In the genomic region with DNA sequence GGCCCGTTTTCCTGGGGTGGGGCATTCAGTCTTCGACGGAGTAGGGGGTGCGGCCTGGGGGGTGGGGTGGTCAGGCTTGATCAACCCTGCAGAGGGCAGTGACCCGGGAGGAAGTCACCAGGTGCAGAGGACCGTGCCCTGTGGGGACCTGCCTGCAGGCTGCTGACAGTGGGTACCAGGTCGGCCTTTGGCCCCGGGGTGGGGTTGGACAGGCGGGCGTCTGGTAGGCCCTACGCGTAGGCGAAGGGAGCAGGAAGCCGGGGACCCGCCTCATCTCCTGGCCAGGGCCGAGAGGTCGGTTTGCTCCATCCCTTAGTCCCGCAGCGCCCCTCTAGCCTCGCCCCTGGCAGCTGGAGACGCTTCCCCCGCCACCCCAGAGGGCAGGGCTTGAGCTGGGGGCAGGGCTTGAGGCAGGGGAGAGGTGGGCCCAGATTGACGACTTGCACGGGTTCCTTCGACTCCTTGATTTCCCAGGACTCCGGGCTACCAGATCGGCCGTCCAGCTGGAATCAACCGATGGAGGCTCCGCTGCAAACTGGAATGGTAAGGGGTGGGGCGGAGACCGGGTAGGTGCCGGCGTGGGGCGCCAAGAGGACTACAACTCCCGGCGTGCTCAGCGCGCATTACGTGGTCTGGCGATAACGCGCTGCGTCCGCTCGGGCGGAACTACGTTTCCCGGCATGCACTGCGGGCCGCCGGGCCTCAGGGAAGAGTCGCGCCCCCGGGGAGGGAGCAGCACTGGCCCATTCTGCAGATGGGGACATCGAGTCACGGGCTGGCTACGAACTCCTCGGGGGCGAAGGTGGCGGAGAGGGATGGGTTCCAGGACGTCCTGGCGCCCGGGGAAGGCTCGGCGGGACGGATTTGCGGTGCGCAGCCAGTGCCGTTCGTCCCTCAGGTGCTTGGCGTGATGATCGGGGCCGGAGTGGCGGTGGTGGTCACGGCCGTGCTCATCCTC, we compare ENCODE assay signal across 8 cellular contexts. TPM values are rescaled to one million over a fixed set of nuclear protein-coding genes. Genes with fewer than 3 reads are reported as not detected.
DNase-seq lines count a peak whose midpoint lies in the region; TF ChIP-seq lines count a peak whose summit lies in the region.

PNPLA6 (plus strand) TSS at position 683 of the 958 bp plus-strand sequence; CDS start at position 755, 72 bp downstream.

- H3K27me3 ChIP-seq in SK-N-SH (ENCODE audit: insufficient read depth) (no peaks in the 10 kb centered on the region), suprapubic skin (no peaks in the 10 kb centered on the region)

- no peaks in the 10 kb centered on the region for H3F3A ChIP-seq in SK-N-SH (replicated peaks; ENCODE audit: insufficient read depth)

- H3K36me3 ChIP-seq in SK-N-SH (replicated peaks in 1 of 2; ENCODE audit: control insufficient read depth in 1 of 2, insufficient read depth in 2 of 2, low read length in 1 of 2) (peaks cover 16 to 17% of the 10 kb centered on the region in 2 experiments), suprapubic skin (peaks cover 49% of the 10 kb centered on the region)

- no peaks in the 10 kb centered on the region for H4K20me1 ChIP-seq in SK-N-SH (ENCODE audit: insufficient read depth)

- H3K27ac Mint-ChIP-seq in activated naive CD4-positive, alpha-beta T cell treated with anti-CD3 and anti-CD28 coated beads, Interleukin-2, amount 10 ng/mL, durations not matched to agents 7 days and 5 days, result peak within 1 kb of the TSS; percentile 87

- H3K4me1 Mint-ChIP-seq in activated naive CD4-positive, alpha-beta T cell treated with anti-CD3 and anti-CD28 coated beads, Interleukin-2, amount 10 ng/mL, durations not matched to agents 7 days and 5 days, result peaks cover 25% of the 10 kb centered on the region

- H3K27me3 Mint-ChIP-seq in activated naive CD4-positive, alpha-beta T cell treated with anti-CD3 and anti-CD28 coated beads, Interleukin-2, amount 10 ng/mL, durations not matched to agents 7 days and 5 days, result no peaks in the 10 kb centered on the region

- POLR2A ChIA-PET in SK-N-SH (lab: Yijun Ruan, JAX), result interaction anchor here (0.9 to 2.4 kb wide), 5 partner anchors 13 to 52 kb away, joined by 3 to 7 read pairs (median 4); partner anchors contain the start of genes MCOLN1 and ZNF358

- H2AFZ ChIP-seq in SK-N-SH (ENCODE audit: low read depth), result peak within 1 kb of the TSS; percentile 85

- H3K9me2 ChIP-seq in SK-N-SH, result no peaks in the 10 kb centered on the region

- H3K4me2 ChIP-seq in SK-N-SH, result peak within 1 kb of the TSS; percentile 94

- TF ChIP-seq EP300 in SK-N-SH (IDR thresholded peaks at IDR 0.05; ENCODE audit: borderline replicate concordance in 1 of 2, low read depth in 1 of 2, low read length in 1 of 2) (no peak), suprapubic skin (IDR thresholded peaks at IDR 0.05) (no peak)

- peak within 1 kb of the TSS; percentile 82 for H3K9ac ChIP-seq in SK-N-SH

- WGBS in SK-N-SH (ENCODE audit: low lambda C conversion rate), result under 1% methylated on average over 27 of the region's 77 CpGs
- 0% methylated on average over 11 of the region's 77 CpGs for WGBS in suprapubic skin

- peak within 1 kb of the TSS; percentile 94 for H3K4me3 Mint-ChIP-seq in activated naive CD4-positive, alpha-beta T cell treated with anti-CD3 and anti-CD28 coated beads, Interleukin-2, amount 10 ng/mL, durations not matched to agents 7 days and 5 days

- DNase-seq in GM03348 (ENCODE audit: low spot score), result peak; percentile 97
- peak; percentile 76 for DNase-seq in HFF-Myc (ENCODE audit: extremely low read depth, low read depth)
- peak; percentile 93 for DNase-seq in NB4 (ENCODE audit: low read depth)
- peak; percentile 97 for DNase-seq in SK-N-SH
- DNase-seq in activated naive CD4-positive, alpha-beta T cell treated with anti-CD3 and anti-CD28 coated beads, Interleukin-2, amount 10 ng/mL, durations not matched to agents 7 days and 5 days, result peak; percentile 95
- peak; percentile 95 for DNase-seq in germinal center (ENCODE audit: low spot score)
- DNase-seq in occipital lobe (lab: John Stamatoyannopoulos, UW), result peak; percentile 89
- DNase-seq in suprapubic skin (ENCODE audit: low spot score in 2 of 2), result peak; percentile 96 to 97

- TF ChIP-seq CTCF in HFF-Myc (IDR thresholded peaks at IDR 0.05; ENCODE audit: low read depth, low read length, missing control alignments) (no peak), NB4 (IDR thresholded peaks at IDR 0.05; ENCODE audit: low read depth, low read length) (no peak), SK-N-SH (IDR thresholded peaks at IDR 0.05) (no peak), suprapubic skin (IDR thresholded peaks at IDR 0.05) (no peak)

- peak within 1 kb of the TSS; percentile 87 to 92 for H3K27ac ChIP-seq in SK-N-SH (ENCODE audit: low read depth in 2 of 2, low read length in 1 of 2)
- peak within 1 kb of the TSS; percentile 86 for H3K27ac ChIP-seq in suprapubic skin

- peaks cover 20% of the 10 kb centered on the region for H3K36me3 Mint-ChIP-seq in activated naive CD4-positive, alpha-beta T cell treated with anti-CD3 and anti-CD28 coated beads, Interleukin-2, amount 10 ng/mL, durations not matched to agents 7 days and 5 days

- CTCF ChIA-PET in SK-N-SH (lab: Yijun Ruan, JAX), result interaction anchor here (0.6 to 5.0 kb wide), 6 partner anchors 13 to 837 kb away, joined by 3 to 25 read pairs (median 4); partner anchors contain the start of genes MCOLN1 and ZNF358
- CTCF ChIA-PET in activated naive CD4-positive, alpha-beta T cell treated with anti-CD3 and anti-CD28 coated beads, Interleukin-2, amount 10 ng/mL, durations not matched to agents 7 days and 5 days (lab: Charles Lee), result interaction anchor here (1.2 kb wide), 1 partner anchor 12 kb away, joined by 3 read pairs; no protein-coding TSS in a partner anchor

- TF ChIP-seq POLR2A in NB4 (IDR thresholded peaks at IDR 0.05; ENCODE audit: extremely low read depth, insufficient read length) (no peak), suprapubic skin (IDR thresholded peaks at IDR 0.05) (no peak)

- no peaks in the 10 kb centered on the region for H3K9me3 ChIP-seq in SK-N-SH
- no peaks in the 10 kb centered on the region for H3K9me3 ChIP-seq in suprapubic skin

- peaks cover 0 to 15% of the 10 kb centered on the region in 2 experiments; a peak in 2 of 4 replicates for H3K4me1 ChIP-seq in SK-N-SH (ENCODE audit: control insufficient read depth in 1 of 2, insufficient read depth in 2 of 2, low read depth in 1 of 2, low read length in 1 of 2)
- H3K4me1 ChIP-seq in suprapubic skin, result peaks cover 30% of the 10 kb centered on the region

- H3K4me3 ChIP-seq in HFF-Myc (replicated peaks; ENCODE audit: low read depth, low read length), result peak within 1 kb of the TSS; percentile 63
- peak within 1 kb of the TSS; percentile 75 for H3K4me3 ChIP-seq in NB4 (ENCODE audit: low read depth, low read length)
- H3K4me3 ChIP-seq in SK-N-SH (ENCODE audit: low read depth in 2 of 2, low read length in 1 of 2), result peak within 1 kb of the TSS; percentile 85 to 94
- peak within 1 kb of the TSS; percentile 80 for H3K4me3 ChIP-seq in suprapubic skin

- no peaks in the 10 kb centered on the region for H3K9me3 Mint-ChIP-seq in activated naive CD4-positive, alpha-beta T cell treated with anti-CD3 and anti-CD28 coated beads, Interleukin-2, amount 10 ng/mL, durations not matched to agents 7 days and 5 days

- no peak for TF ChIP-seq RAD21 in SK-N-SH (IDR thresholded peaks at IDR 0.05; ENCODE audit: low read length)

- peaks cover 7% of the 10 kb centered on the region for H3K79me2 ChIP-seq in SK-N-SH (ENCODE audit: insufficient read depth)

TF ChIP-seq in SK-N-SH, 30 proteins besides CTCF, POLR2A, EP300 and RAD21 (continues in another document):
- TF ChIP-seq GATA2 (CRISPR knock-in tag; IDR thresholded peaks at IDR 0.05) (peak; percentile 63), RCOR1 (IDR thresholded peaks at IDR 0.05; ENCODE audit: low read length) (peak; percentile 66), YY1 (IDR thresholded peaks at IDR 0.05; ENCODE audit: low read depth) (peak; percentile 78), PBX3 (IDR thresholded peaks at IDR 0.05) (peak; percentile 7; the same call in 1 of the 2 replicates), FOXJ3 (CRISPR knock-in tag; IDR thresholded peaks at IDR 0.05) (peak; percentile 57), POLR2AphosphoS5 (IDR thresholded peaks at IDR 0.05; ENCODE audit: low read depth, low read length) (peak; percentile 32; the same call in 1 of the 2 replicates), ZBTB33 (IDR thresholded peaks at IDR 0.05; ENCODE audit: borderline replicate concordance, low read depth) (peak; percentile 64; the same call in 1 of the 2 replicates), NFIC (IDR thresholded peaks at IDR 0.05; ENCODE audit: borderline replicate concordance) (no peak), TAF1 (IDR thresholded peaks at IDR 0.05; ENCODE audit: borderline replicate concordance, low read depth, low read length) (no peak)

RNA-seq across cellular contexts. Expression of gene PNPLA6, which starts in this region (rescaled TPM):
- 40.5 and 90.5 TPM in 2 replicates for polyA plus RNA-seq in SK-N-SH (2012; rRNA removed)
- 24.6 and 35.9 TPM in 2 replicates for polyA plus RNA-seq in SK-N-SH (2012; cell fraction: cytosol; rRNA removed)
- 203 and 312 TPM in 2 replicates for polyA plus RNA-seq in SK-N-SH (2012; cell fraction: nucleus; rRNA removed)
- 49.0 TPM for total RNA-seq in occipital lobe
- 100 to 1,000 TPM in 1 of 4 donors, 10 to 100 TPM in 3; 57.8 to 112 (median 78.5) TPM for total RNA-seq in suprapubic skin

Comparison
In these comparisons a context has a peak if more than half of its experiments do, and no peak if none do; other contexts are left out.
1. Peak in every context shown above with its lines: DNase-seq, H3K4me3 ChIP-seq and H3K27ac ChIP-seq.